Comparison of ENCODE assay signal across 13 cellular contexts in genomic region chr15:50144342-50145120, GRCh38. TPM values are rescaled to one million over a fixed set of nuclear protein-coding genes. Genes with fewer than 3 reads are reported as not detected.
DNase-seq lines count a peak whose midpoint lies in the region; ATAC-seq and TF ChIP-seq lines count a peak whose summit lies in the region.
"Had no signal": no experiment of that assay in that cellular context is flagged by ENCODE, and none has a peak within 500 bp of the region (broad histone marks: within the 10 kb centered on the region; RNA-seq: fewer than 3 reads in every experiment).

No MANE protein-coding gene starts in this region.

- no peak for DNase-seq in activated CD8-positive, alpha-beta T cell treated with anti-CD3 and anti-CD28 coated beads for 36 hours
- no peak for DNase-seq in activated CD8-positive, alpha-beta T cell treated with anti-CD3 and anti-CD28 coated beads, Interleukin-2, amount 10 ng/mL, durations not matched to agents 7 days and 5 days
- DNase-seq in HL-60 (ENCODE audit: low read depth in 1 of 2, low spot score in 1 of 2) (peak in 1 of 2 experiments; percentile 45), adipocyte (ENCODE audit: low read depth) (peak; percentile 10), progenitor cell of endocrine pancreas (ENCODE audit: low spot score, unreplicated experiment) (no peak), T-helper 9 cell (no peak), medulla oblongata (ENCODE audit: extremely low spot score) (no peak)
- DNase-seq in stimulated activated CD4-positive, alpha-beta T cell treated with anti-CD3 and anti-CD28 coated beads, Interleukin-4, amount 100 ng/mL, for 1 hour: no peak
- DNase-seq: activated gamma-delta T cell treated with Interleukin-2 at 50 U/mL for 16 hours; Right ventricle myocardium superior; stimulated activated naive CD8-positive, alpha-beta T cell treated with anti-CD3 and anti-CD28 coated beads, Interleukin-15, Interleukin-2, amounts not matched to agents 100 U/mL and 50 U/mL, for 24 hours had no signal

- CTCF ChIA-PET in activated CD8-positive, alpha-beta T cell treated with anti-CD3 and anti-CD28 coated beads for 36 hours (lab: Charles Lee): interaction anchor here (0.6 to 2.1 kb wide), 13 partner anchors 10 to 1285 kb away, joined by 3 to 9 read pairs (median 4); no protein-coding TSS in a partner anchor
- CTCF ChIA-PET in activated CD8-positive, alpha-beta T cell treated with anti-CD3 and anti-CD28 coated beads, Interleukin-2, amount 10 ng/mL, durations not matched to agents 7 days and 5 days (lab: Charles Lee): interaction anchor here (0.8 to 2.7 kb wide), 22 partner anchors 9 to 1283 kb away, joined by 3 to 19 read pairs (median 4); partner anchors contain the start of gene FGF7

- POLR2A ChIA-PET in activated CD8-positive, alpha-beta T cell treated with anti-CD3 and anti-CD28 coated beads for 36 hours (lab: Charles Lee): interaction anchor here (0.7 kb wide), 1 partner anchor 81 kb away, joined by 3 read pairs; no protein-coding TSS in a partner anchor
- POLR2A ChIA-PET in activated CD8-positive, alpha-beta T cell treated with anti-CD3 and anti-CD28 coated beads, Interleukin-2, amount 10 ng/mL, durations not matched to agents 7 days and 5 days (lab: Charles Lee): no interaction called here

- H3K4me3 ChIP-seq in HL-60 (replicated peaks; ENCODE audit: insufficient read depth, low read length) (no peak overlapping the region), adipocyte (ENCODE audit: low read length) (no peak overlapping the region)

- H3K9me3 ChIP-seq in adipocyte (ENCODE audit: control insufficient read depth, low read length): no peaks in the 10 kb centered on the region

- no peaks in the 10 kb centered on the region for H3K36me3 ChIP-seq in adipocyte (ENCODE audit: control insufficient read depth, insufficient read depth, low read length, severe bottlenecking)

- H3K27ac ChIP-seq in HL-60 (replicated peaks): peak overlapping the region; percentile 37

- peak overlapping the region; percentile 31 for H3K27ac Mint-ChIP-seq in activated CD8-positive, alpha-beta T cell treated with anti-CD3 and anti-CD28 coated beads for 36 hours
- H3K27ac Mint-ChIP-seq in activated CD8-positive, alpha-beta T cell treated with anti-CD3 and anti-CD28 coated beads, Interleukin-2, amount 10 ng/mL, durations not matched to agents 7 days and 5 days: no peak overlapping the region
- H3K27ac Mint-ChIP-seq in progenitor cell of endocrine pancreas: peak overlapping the region; percentile 17

- intact Hi-C loops in activated CD8-positive, alpha-beta T cell treated with anti-CD3 and anti-CD28 coated beads for 36 hours (cut with micrococcal nuclease): no loop called here

- no peaks in the 10 kb centered on the region for H3K36me3 Mint-ChIP-seq in activated CD8-positive, alpha-beta T cell treated with anti-CD3 and anti-CD28 coated beads for 36 hours (ENCODE audit: low read depth)
- H3K36me3 Mint-ChIP-seq in activated CD8-positive, alpha-beta T cell treated with anti-CD3 and anti-CD28 coated beads, Interleukin-2, amount 10 ng/mL, durations not matched to agents 7 days and 5 days (ENCODE audit: low read depth): peaks cover 2% of the 10 kb centered on the region
- H3K36me3 Mint-ChIP-seq in progenitor cell of endocrine pancreas (ENCODE audit: insufficient read depth): no peaks in the 10 kb centered on the region

- no peak for TF ChIP-seq CTCF in activated CD8-positive, alpha-beta T cell treated with anti-CD3 and anti-CD28 coated beads for 36 hours (IDR thresholded peaks at IDR 0.05)
- TF ChIP-seq CTCF in HL-60 (IDR thresholded peaks at IDR 0.05; ENCODE audit: insufficient read depth, low read length) (no peak), progenitor cell of endocrine pancreas (IDR thresholded peaks at IDR 0.05; ENCODE audit: unreplicated experiment) (no peak)

- H3K9ac ChIP-seq in adipocyte (ENCODE audit: low read length): peak overlapping the region; percentile 74

- H3K4me1 ChIP-seq in adipocyte (ENCODE audit: control insufficient read depth, insufficient read depth, low read length): peaks cover 16% of the 10 kb centered on the region

- H3K27me3 Mint-ChIP-seq in activated CD8-positive, alpha-beta T cell treated with anti-CD3 and anti-CD28 coated beads for 36 hours: no peaks in the 10 kb centered on the region
- no peaks in the 10 kb centered on the region for H3K27me3 Mint-ChIP-seq in activated CD8-positive, alpha-beta T cell treated with anti-CD3 and anti-CD28 coated beads, Interleukin-2, amount 10 ng/mL, durations not matched to agents 7 days and 5 days (ENCODE audit: low read depth)
- H3K27me3 Mint-ChIP-seq in progenitor cell of endocrine pancreas: no peaks in the 10 kb centered on the region

- H3K4me1 Mint-ChIP-seq in activated CD8-positive, alpha-beta T cell treated with anti-CD3 and anti-CD28 coated beads for 36 hours (ENCODE audit: low read depth): peaks cover 8% of the 10 kb centered on the region
- H3K4me1 Mint-ChIP-seq in activated CD8-positive, alpha-beta T cell treated with anti-CD3 and anti-CD28 coated beads, Interleukin-2, amount 10 ng/mL, durations not matched to agents 7 days and 5 days (ENCODE audit: low read depth): peaks cover 30% of the 10 kb centered on the region
- H3K4me1 Mint-ChIP-seq in progenitor cell of endocrine pancreas (ENCODE audit: low read depth): peaks cover 12% of the 10 kb centered on the region

- no peaks in the 10 kb centered on the region for H3K9me3 Mint-ChIP-seq in activated CD8-positive, alpha-beta T cell treated with anti-CD3 and anti-CD28 coated beads for 36 hours
- H3K9me3 Mint-ChIP-seq in activated CD8-positive, alpha-beta T cell treated with anti-CD3 and anti-CD28 coated beads, Interleukin-2, amount 10 ng/mL, durations not matched to agents 7 days and 5 days (ENCODE audit: insufficient read depth): no peaks in the 10 kb centered on the region
- no peaks in the 10 kb centered on the region for H3K9me3 Mint-ChIP-seq in progenitor cell of endocrine pancreas (ENCODE audit: low read depth)

- H3K27me3 ChIP-seq in HL-60 (ENCODE audit: insufficient read depth, poor library complexity, severe bottlenecking) (no peaks in the 10 kb centered on the region), adipocyte (replicated peaks; ENCODE audit: control insufficient read depth, insufficient read depth, low read length) (no peaks in the 10 kb centered on the region)

- ATAC-seq in activated CD8-positive, alpha-beta T cell treated with anti-CD3 and anti-CD28 coated beads for 36 hours: peak; percentile 27
- ATAC-seq in activated CD8-positive, alpha-beta T cell treated with anti-CD3 and anti-CD28 coated beads, Interleukin-2, amount 10 ng/mL, durations not matched to agents 7 days and 5 days: no peak

- no peak overlapping the region for H3K4me3 Mint-ChIP-seq in activated CD8-positive, alpha-beta T cell treated with anti-CD3 and anti-CD28 coated beads for 36 hours
- H3K4me3 Mint-ChIP-seq in activated CD8-positive, alpha-beta T cell treated with anti-CD3 and anti-CD28 coated beads, Interleukin-2, amount 10 ng/mL, durations not matched to agents 7 days and 5 days: no peak overlapping the region
- no peak overlapping the region for H3K4me3 Mint-ChIP-seq in progenitor cell of endocrine pancreas (ENCODE audit: low read depth)

RNA-seq across cellular contexts. Expression of gene ATP8B4, which starts 25.5 kb away (rescaled TPM):
- total RNA-seq in activated CD8-positive, alpha-beta T cell treated with anti-CD3 and anti-CD28 coated beads for 36 hours: 1 to 10 TPM; 4.6 to 5.8 TPM
- 10 to 100 TPM; 35.9 to 39.2 TPM for total RNA-seq in activated CD8-positive, alpha-beta T cell treated with anti-CD3 and anti-CD28 coated beads, Interleukin-2, amount 10 ng/mL, durations not matched to agents 7 days and 5 days
- 0.95 and 0.98 TPM in 2 replicates for total RNA-seq in progenitor cell of endocrine pancreas
- total RNA-seq: Daoy, MCF 10A had no signal

RNA-seq across cellular contexts. Expression of gene SLC27A2, which starts 37.5 kb away (rescaled TPM):
- 1 to 10 TPM; 9.8 to 9.9 TPM for total RNA-seq in activated CD8-positive, alpha-beta T cell treated with anti-CD3 and anti-CD28 coated beads for 36 hours
- 10 to 100 TPM; 11.6 to 12.5 TPM for total RNA-seq in activated CD8-positive, alpha-beta T cell treated with anti-CD3 and anti-CD28 coated beads, Interleukin-2, amount 10 ng/mL, durations not matched to agents 7 days and 5 days
- total RNA-seq in progenitor cell of endocrine pancreas: 10.3 and 10.6 TPM in 2 replicates

Comparison
In these comparisons a context has a peak if more than half of its experiments do, and no peak if none do; other contexts are left out.
1. RNA of gene ATP8B4, which starts 25.5 kb away (total RNA-seq): 35.9 to 39.2 TPM in activated CD8-positive, alpha-beta T cell treated with anti-CD3 and anti-CD28 coated beads, Interleukin-2, amount 10 ng/mL, durations not matched to agents 7 days and 5 days; 4.6 to 5.8 TPM in activated CD8-positive, alpha-beta T cell treated with anti-CD3 and anti-CD28 coated beads for 36 hours and 0.95 to 0.98 TPM in progenitor cell of endocrine pancreas; every median in the first group is over 4 times any median in the second.